In the genomic region with DNA sequence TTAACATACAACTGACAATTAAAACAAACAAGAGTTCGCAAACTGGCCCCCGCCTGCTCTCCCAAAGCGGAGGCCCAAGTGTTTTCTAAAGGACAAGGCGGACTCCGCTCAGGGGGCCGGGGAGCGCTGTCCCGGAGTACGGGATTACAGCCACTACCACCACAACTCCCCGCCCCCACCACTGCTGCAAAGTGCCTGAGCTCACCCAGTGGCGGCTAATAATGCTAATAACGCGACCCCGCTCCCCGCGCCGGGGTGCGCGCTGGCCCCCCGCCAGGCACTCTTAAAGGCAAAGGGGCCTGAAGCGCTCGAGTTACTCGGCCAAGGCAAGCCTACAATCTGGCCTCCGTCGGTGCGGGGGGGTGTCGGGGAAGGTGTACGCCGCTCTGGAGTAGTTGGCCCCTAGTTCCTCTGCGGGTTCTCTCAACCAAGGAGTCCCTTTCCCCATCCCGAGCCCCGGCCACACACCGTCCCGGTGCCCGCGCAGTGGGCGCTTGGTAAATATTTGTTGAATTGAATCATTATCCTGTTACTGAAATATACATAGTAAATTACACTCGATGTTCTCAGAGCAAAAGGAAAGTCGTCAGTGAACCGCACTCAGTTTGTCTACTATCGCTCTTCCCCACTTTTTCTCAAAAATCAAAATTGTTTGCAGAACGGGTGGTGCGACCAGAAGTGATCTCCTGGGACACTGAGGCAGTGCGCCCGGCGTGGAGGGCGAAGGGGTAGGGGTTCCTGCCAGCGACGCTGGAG, we compare ENCODE assay signal across 8 cellular contexts. TPM values are rescaled to one million over a fixed set of nuclear protein-coding genes. Genes with fewer than 3 reads are reported as not detected.
DNase-seq lines count a peak whose midpoint lies in the region; ATAC-seq and TF ChIP-seq lines count a peak whose summit lies in the region.

No MANE protein-coding gene starts in this region.

- H3K4me3 ChIP-seq in AG09309 (ENCODE audit: control insufficient read depth, low read depth, low read length) (peak overlapping the region; percentile 68), iPS-11a (ENCODE audit: low read depth, low read length) (peak overlapping the region; percentile 69), skin epidermis (peak overlapping the region; percentile 51 to 84 (median 60))

- ATAC-seq in activated naive CD8-positive, alpha-beta T cell treated with anti-CD3 and anti-CD28 coated beads, Interleukin-2, amount 10 ng/mL, durations not matched to agents 7 days and 5 days (ENCODE audit: low read depth), result no peak
- ATAC-seq in GM21723 (IDR thresholded peaks at IDR 0.05; ENCODE audit: unreplicated experiment) (no peak), HG02973 (IDR thresholded peaks at IDR 0.05; ENCODE audit: unreplicated experiment) (no peak)

- peaks cover 90% of the 10 kb centered on the region for H3K27me3 Mint-ChIP-seq in activated naive CD8-positive, alpha-beta T cell treated with anti-CD3 and anti-CD28 coated beads, Interleukin-2, amount 10 ng/mL, durations not matched to agents 7 days and 5 days

- peaks cover 21% of the 10 kb centered on the region for H3K4me1 Mint-ChIP-seq in activated naive CD8-positive, alpha-beta T cell treated with anti-CD3 and anti-CD28 coated beads, Interleukin-2, amount 10 ng/mL, durations not matched to agents 7 days and 5 days

- H3K9me3 Mint-ChIP-seq in activated naive CD8-positive, alpha-beta T cell treated with anti-CD3 and anti-CD28 coated beads, Interleukin-2, amount 10 ng/mL, durations not matched to agents 7 days and 5 days, result no peaks in the 10 kb centered on the region

- peaks cover 2% of the 10 kb centered on the region for H3K36me3 Mint-ChIP-seq in activated naive CD8-positive, alpha-beta T cell treated with anti-CD3 and anti-CD28 coated beads, Interleukin-2, amount 10 ng/mL, durations not matched to agents 7 days and 5 days

- DNase-seq in AG09309 (ENCODE audit: low read depth) (no peak), HK-2 (ENCODE audit: unreplicated experiment) (peak; percentile 50), SK-N-DZ (ENCODE audit: low spot score) (no peak)
- no peak for DNase-seq in activated naive CD8-positive, alpha-beta T cell treated with anti-CD3 and anti-CD28 coated beads, Interleukin-2, amount 10 ng/mL, durations not matched to agents 7 days and 5 days

- no peak for TF ChIP-seq CTCF in AG09309 (IDR thresholded peaks at IDR 0.05; ENCODE audit: control insufficient read depth, insufficient read depth, low read depth, low read length, missing control alignments)

- peak overlapping the region in 19 of 21 experiments; percentile 1 to 96 (median 84) for H3K27ac ChIP-seq in skin epidermis

- POLR2A ChIA-PET in activated naive CD8-positive, alpha-beta T cell treated with anti-CD3 and anti-CD28 coated beads, Interleukin-2, amount 10 ng/mL, durations not matched to agents 7 days and 5 days (lab: Charles Lee), result no interaction called here

- peak overlapping the region; percentile 56 for H3K27ac Mint-ChIP-seq in activated naive CD8-positive, alpha-beta T cell treated with anti-CD3 and anti-CD28 coated beads, Interleukin-2, amount 10 ng/mL, durations not matched to agents 7 days and 5 days

- peak overlapping the region; percentile 58 for H3K4me3 Mint-ChIP-seq in activated naive CD8-positive, alpha-beta T cell treated with anti-CD3 and anti-CD28 coated beads, Interleukin-2, amount 10 ng/mL, durations not matched to agents 7 days and 5 days

RNA-seq across cellular contexts. Expression of a gene that starts 0.8 kb away (rescaled TPM):
- not detected for total RNA-seq in activated naive CD8-positive, alpha-beta T cell treated with anti-CD3 and anti-CD28 coated beads, Interleukin-2, amount 10 ng/mL, durations not matched to agents 7 days and 5 days
- polyA plus RNA-seq in SK-N-DZ (2014; cell fraction: cytosol; rRNA removed), result 2.7 and 3.5 TPM in 2 replicates
- 2.4 and 4.2 TPM in 2 replicates for polyA plus RNA-seq in SK-N-DZ (2014; cell fraction: nucleus; rRNA removed)
